Comparison of ENCODE assay signal across 1 cellular context in genomic region chr1:116972676-116973035, GRCh38.
TF ChIP-seq lines count a peak whose summit lies in the region.

No MANE protein-coding gene starts in this region.

TF ChIP-seq in WTC11, 78 proteins besides CTCF, POLR2A, EP300 and RAD21 (continued from another document):
- TF ChIP-seq ZBTB43 (CRISPR knock-in tag; IDR thresholded peaks at IDR 0.05) (no peak), JUN (CRISPR knock-in tag; IDR thresholded peaks at IDR 0.05) (no peak), CBFB (CRISPR knock-in tag; IDR thresholded peaks at IDR 0.05; ENCODE audit: low read depth) (no peak), SMAD4 (CRISPR knock-in tag; IDR thresholded peaks at IDR 0.05) (no peak), TEAD4 (CRISPR knock-in tag; IDR thresholded peaks at IDR 0.05) (no peak), ELF4 (CRISPR knock-in tag; IDR thresholded peaks at IDR 0.05; ENCODE audit: low read depth) (no peak)
